9 cellular contexts compared by ENCODE assay signal in genomic region chr22:24437820-24438328, GRCh38. TPM values are rescaled to one million over a fixed set of nuclear protein-coding genes. Genes with fewer than 3 reads are reported as not detected.
DNase-seq lines count a peak whose midpoint lies in the region; ATAC-seq and TF ChIP-seq lines count a peak whose summit lies in the region.
"Had no signal": no experiment of that assay in that cellular context is flagged by ENCODE, and none has a peak within 500 bp of the region (broad histone marks: within the 10 kb centered on the region; RNA-seq: fewer than 3 reads in every experiment).

No MANE protein-coding gene starts in this region.

- H3K4me1 ChIP-seq in Peyer's patch, result peaks cover 0 to 36% (median 30%) of the 10 kb centered on the region in 4 donors

- CTCF ChIA-PET in BJ (lab: Yijun Ruan, JAX), result interaction anchor here (0.8 to 5.4 kb wide), 4 partner anchors 13 to 68 kb away, joined by 3 to 44 read pairs (median 3); no protein-coding TSS in a partner anchor

- peak; percentile 46 for TF ChIP-seq CTCF in BJ (IDR thresholded peaks at IDR 0.05; ENCODE audit: insufficient read depth, low read depth, low read length)
- TF ChIP-seq CTCF in Peyer's patch (IDR thresholded peaks at IDR 0.05), result peak in 2 of 6 experiments; percentile 5 to 25
- TF ChIP-seq CTCF in foreskin fibroblast (IDR thresholded peaks at IDR 0.05; ENCODE audit: low read depth, low read length), result peak; percentile 22

- TF ChIP-seq POLR2A in Peyer's patch (IDR thresholded peaks at IDR 0.05), result no peak

- H3K9me3 ChIP-seq in Peyer's patch, result no peaks in the 10 kb centered on the region

- H3K27ac ChIP-seq in Peyer's patch, result peak overlapping the region in 1 of 4 donors; percentile 82

- DNase-seq in BJ (ENCODE audit: low read depth) (no peak), Peyer's patch (peak; percentile 32 to 80 (median 75)), foreskin fibroblast (peak in 1 of 2 donors; percentile 45), DMS 273 (lab: John Stamatoyannopoulos, UW; ENCODE audit: unreplicated experiment) (no peak), activated gamma-delta T cell (lab: John Stamatoyannopoulos, UW) (no peak), inferior parietal cortex (ENCODE audit: extremely low spot score) (no peak)
- DNase-seq: NCI-H1048 had no signal

- POLR2A ChIA-PET in BJ (lab: Charles Lee), result no interaction called here

- H3K27me3 ChIP-seq in BJ (ENCODE audit: control insufficient read depth, insufficient read depth, low read length) (no peaks in the 10 kb centered on the region), Peyer's patch (no peaks in the 10 kb centered on the region)

- H3K36me3 ChIP-seq in BJ (ENCODE audit: control insufficient read depth, insufficient read depth, low read length) (no peaks in the 10 kb centered on the region), Peyer's patch (peaks cover 0 to 4% (median 0%) of the 10 kb centered on the region in 3 donors)

- no peak overlapping the region for H3K4me3 ChIP-seq in BJ (ENCODE audit: low read depth, low read length)
- no peak overlapping the region for H3K4me3 ChIP-seq in Peyer's patch
- H3K4me3 ChIP-seq in foreskin fibroblast (ENCODE audit: low read depth in 1 of 2, low read length in 2 of 2), result no peak overlapping the region

- ATAC-seq in GM18867 (IDR thresholded peaks at IDR 0.05; ENCODE audit: unreplicated experiment), result peak; percentile 24
- ATAC-seq in HG03097 (IDR thresholded peaks at IDR 0.05; ENCODE audit: low FRiP score, unreplicated experiment), result no peak

RNA-seq across cellular contexts. Expression of gene ADORA2A, which starts 10.5 kb away (rescaled TPM):
- polyA plus RNA-seq in BJ (2011; rRNA removed), result 0.97 and 2.8 TPM in 2 replicates
- polyA minus RNA-seq in BJ (2011; rRNA and poly(A)+ RNA removed), result 0.82 and 5.9 TPM in 2 replicates
- 1 to 10 TPM; 1.3 to 4.3 (median 2.6) TPM for total RNA-seq in Peyer's patch

RNA-seq across cellular contexts. Expression of gene UPB1, which starts 57.3 kb away (rescaled TPM):
- 0.09 and 0.10 TPM in 2 replicates for polyA plus RNA-seq in BJ (2011; rRNA removed)
- 0.09 and 0.15 TPM in 2 replicates for polyA minus RNA-seq in BJ (2011; rRNA and poly(A)+ RNA removed)
- total RNA-seq in Peyer's patch, result under 1 TPM in 1 of 4 donors, not detected in 3; 0.80 TPM

Comparison
In these comparisons a context has a peak if more than half of its experiments do, and no peak if none do; other contexts are left out.
1. DNase-seq: peak in Peyer's patch (3 of 3); none in BJ (single experiment), DMS 273 (single experiment), activated gamma-delta T cell (single experiment) and inferior parietal cortex (single experiment).